In genomic region chr14:52270059-52270458, GRCh38 we compare ENCODE assay signal across 5 cellular contexts. TPM values are rescaled to one million over a fixed set of nuclear protein-coding genes. Genes with fewer than 3 reads are reported as not detected.
"Had no signal": no experiment of that assay in that cellular context is flagged by ENCODE, and none has a peak within 500 bp of the region (broad histone marks: within the 10 kb centered on the region; RNA-seq: fewer than 3 reads in every experiment).

No MANE protein-coding gene starts in this region.

RNA-seq across cellular contexts. Expression of gene PTGDR, which starts 2.6 kb away (rescaled TPM):
- total RNA-seq: bronchial epithelial cell, dermis blood vessel endothelial cell, kidney epithelial cell, neural crest cell had no signal
- polyA plus RNA-seq: SK-N-SH had no signal

RNA-seq across cellular contexts. Expression of gene PTGER2, which starts 44.1 kb away (rescaled TPM):
- total RNA-seq: neural crest cell had no signal
